8 cellular contexts compared by ENCODE assay signal in genomic region chr12:101857043-101857558, GRCh38. TPM values are rescaled to one million over a fixed set of nuclear protein-coding genes. Genes with fewer than 3 reads are reported as not detected.
DNase-seq lines count a peak whose midpoint lies in the region; ATAC-seq and TF ChIP-seq lines count a peak whose summit lies in the region.

No MANE protein-coding gene starts in this region.

- no peaks in the 10 kb centered on the region for H3K9me3 Mint-ChIP-seq in CD4-positive, alpha-beta memory T cell

- H3K4me1 ChIP-seq in RWPE2 (ENCODE audit: insufficient read depth, poor library complexity, severe bottlenecking) (peaks cover 42% of the 10 kb centered on the region), mucosa of descending colon (ENCODE audit: low read depth) (peaks cover 8% of the 10 kb centered on the region)
- H3K4me1 ChIP-seq in CD4-positive, alpha-beta memory T cell (ENCODE audit: insufficient read depth, low read length): no peaks in the 10 kb centered on the region

- no peak overlapping the region for H3K4me3 ChIP-seq in RWPE2 (ENCODE audit: severe bottlenecking)
- no peak overlapping the region for H3K4me3 ChIP-seq in mucosa of descending colon
- no peak overlapping the region for H3K4me3 ChIP-seq in CD4-positive, alpha-beta memory T cell (ENCODE audit: low read length in 2 of 2)

- DNase-seq in RWPE2 (ENCODE audit: low spot score): no peak
- no peak for DNase-seq in mucosa of descending colon
- no peak for DNase-seq in CD4-positive, alpha-beta memory T cell
- DNase-seq in cerebellum (ENCODE audit: low spot score): no peak
- no peak for DNase-seq in NCI-H2107 (lab: John Stamatoyannopoulos, UW)
- DNase-seq in activated CD4-positive, alpha-beta T cell treated with anti-CD3 and anti-CD28 coated beads, Interleukin-2, amount 50 U/mL, for 1 hour: no peak

- H3K4me1 Mint-ChIP-seq in CD4-positive, alpha-beta memory T cell: no peaks in the 10 kb centered on the region

- peak overlapping the region; percentile 43 for H3K27ac ChIP-seq in RWPE2 (ENCODE audit: poor library complexity, severe bottlenecking)
- no peak overlapping the region for H3K27ac ChIP-seq in CD4-positive, alpha-beta memory T cell (ENCODE audit: low read depth, low read length)

- peak; percentile 42 for ATAC-seq in GM18508 (IDR thresholded peaks at IDR 0.05; ENCODE audit: insufficient read depth, unreplicated experiment)
- ATAC-seq in HG02938 (IDR thresholded peaks at IDR 0.05; ENCODE audit: unreplicated experiment): peak; percentile 54
- peak; percentile 84 for ATAC-seq in RWPE2 (ENCODE audit: low read depth)
- peak; percentile 76 for ATAC-seq in mucosa of descending colon

- POLR2A ChIA-PET in CD4-positive, alpha-beta memory T cell (lab: Charles Lee; ENCODE audit: partially characterized antibody): no interaction called here

- H3K27me3 ChIP-seq in RWPE2 (ENCODE audit: insufficient read depth, poor library complexity, severe bottlenecking): no peaks in the 10 kb centered on the region
- H3K27me3 ChIP-seq in CD4-positive, alpha-beta memory T cell (ENCODE audit: insufficient read depth, low read length): no peaks in the 10 kb centered on the region

- H3K27me3 Mint-ChIP-seq in CD4-positive, alpha-beta memory T cell: no peaks in the 10 kb centered on the region

- H3K9me3 ChIP-seq in RWPE2 (ENCODE audit: severe bottlenecking): no peaks in the 10 kb centered on the region
- H3K9me3 ChIP-seq in mucosa of descending colon: no peaks in the 10 kb centered on the region
- H3K9me3 ChIP-seq in CD4-positive, alpha-beta memory T cell (ENCODE audit: control insufficient read depth in 1 of 2, low read length in 2 of 2): no peaks in the 10 kb centered on the region

- no peaks in the 10 kb centered on the region for H3K36me3 Mint-ChIP-seq in CD4-positive, alpha-beta memory T cell

- H3K27ac Mint-ChIP-seq in CD4-positive, alpha-beta memory T cell: no peak overlapping the region

- CTCF ChIA-PET in CD4-positive, alpha-beta memory T cell (lab: Charles Lee; ENCODE audit: partially characterized antibody): no interaction called here

- H3K4me3 Mint-ChIP-seq in CD4-positive, alpha-beta memory T cell: no peak overlapping the region

- TF ChIP-seq CTCF in RWPE2 (IDR thresholded peaks at IDR 0.05; ENCODE audit: poor library complexity, severe bottlenecking) (no peak), mucosa of descending colon (IDR thresholded peaks at IDR 0.05) (no peak)

- intact Hi-C loops in mucosa of descending colon (cut with DNase I, micrococcal nuclease): no loop called here
- intact Hi-C loops in CD4-positive, alpha-beta memory T cell (cut with micrococcal nuclease): no loop called here

- H3K36me3 ChIP-seq in RWPE2 (ENCODE audit: low read depth) (no peaks in the 10 kb centered on the region), mucosa of descending colon (ENCODE audit: low read depth) (no peaks in the 10 kb centered on the region)
- no peaks in the 10 kb centered on the region for H3K36me3 ChIP-seq in CD4-positive, alpha-beta memory T cell (ENCODE audit: insufficient read depth, low read length)

RNA-seq across cellular contexts. Expression of gene DRAM1, which starts 20.3 kb away (rescaled TPM):
- total RNA-seq in mucosa of descending colon: 10 to 100 TPM in 2 of 3 donors, 1 to 10 TPM in 1; 4.3 to 25.2 (median 10.1) TPM
- 1 to 10 TPM; 2.3 to 2.7 TPM for total RNA-seq in CD4-positive, alpha-beta memory T cell
- 1 to 10 TPM in 1 of 2 donors, under 1 TPM in 1; 0.83 to 2.8 TPM for polyA plus RNA-seq in CD4-positive, alpha-beta memory T cell
- total RNA-seq in cerebellum: 1.5 TPM

RNA-seq across cellular contexts. Expression of gene GNPTAB, which starts 26.3 kb away (rescaled TPM):
- total RNA-seq in mucosa of descending colon (100 to 1,000 TPM in 1 of 3 donors, 10 to 100 TPM in 2; 62.9 to 104 (median 88.9) TPM), cerebellum (89.6 TPM)
- 10 to 100 TPM; 37.2 to 42.8 TPM for total RNA-seq in CD4-positive, alpha-beta memory T cell
- 10 to 100 TPM; 15.3 to 31.0 TPM for polyA plus RNA-seq in CD4-positive, alpha-beta memory T cell
